ENCODE assay signal across 1 cellular context in genomic region chr12:31728917-31729640, GRCh38.
TF ChIP-seq lines count a peak whose summit lies in the region.

TSS of gene AMN1 (minus strand) at chr12:31729021. CDS start at chr12:31729008, 13 bp downstream.

TF ChIP-seq in HepG2, 621 proteins besides CTCF, POLR2A, EP300 and RAD21 (continued from another document and continues in another):
- TF ChIP-seq, protein P1, sequence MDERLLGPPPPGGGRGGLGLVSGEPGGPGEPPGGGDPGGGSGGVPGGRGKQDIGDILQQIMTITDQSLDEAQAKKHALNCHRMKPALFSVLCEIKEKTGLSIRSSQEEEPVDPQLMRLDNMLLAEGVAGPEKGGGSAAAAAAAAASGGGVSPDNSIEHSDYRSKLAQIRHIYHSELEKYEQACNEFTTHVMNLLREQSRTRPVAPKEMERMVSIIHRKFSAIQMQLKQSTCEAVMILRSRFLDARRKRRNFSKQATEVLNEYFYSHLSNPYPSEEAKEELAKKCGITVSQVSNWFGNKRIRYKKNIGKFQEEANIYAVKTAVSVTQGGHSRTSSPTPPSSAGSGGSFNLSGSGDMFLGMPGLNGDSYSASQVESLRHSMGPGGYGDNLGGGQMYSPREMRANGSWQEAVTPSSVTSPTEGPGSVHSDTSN (CRISPR knock-in tag; IDR thresholded peaks at IDR 0.05) = no peak
- peak; percentile 70 for TF ChIP-seq ZFY (CRISPR knock-in tag; IDR thresholded peaks at IDR 0.05)
- TF ChIP-seq CHD4 (IDR thresholded peaks at IDR 0.05; ENCODE audit: borderline replicate concordance, low read length) = no peak
- 0 out of 2 replicates have a peak, but pooled peaks have one; percentile 28 for TF ChIP-seq MTA1 (CRISPR knock-in tag; IDR thresholded peaks at IDR 0.05; ENCODE audit: borderline replicate concordance)
- TF ChIP-seq NFE2L2 (IDR thresholded peaks at IDR 0.05; ENCODE audit: low read length) = no peak
- peak; percentile 59 for TF ChIP-seq ISL2 (CRISPR knock-in tag; IDR thresholded peaks at IDR 0.05)
- TF ChIP-seq ISX (CRISPR knock-in tag; conservative IDR thresholded peaks at IDR 0.05) = no peak
- peak; percentile 64 for TF ChIP-seq MIXL1 (CRISPR knock-in tag; IDR thresholded peaks at IDR 0.05)
- no peak for TF ChIP-seq RBM22 (optimal IDR thresholded peaks at IDR 0.05; ENCODE audit: low read length)
- no peak for TF ChIP-seq ZNF207 (IDR thresholded peaks at IDR 0.05; ENCODE audit: borderline replicate concordance)
- no peak for TF ChIP-seq ELK4 (CRISPR knock-in tag; IDR thresholded peaks at IDR 0.05; ENCODE audit: borderline replicate concordance)
- TF ChIP-seq PLRG1 (conservative IDR thresholded peaks at IDR 0.05) = no peak
- TF ChIP-seq ZBTB21 (CRISPR knock-in tag; IDR thresholded peaks at IDR 0.05) = peak; percentile 87
- TF ChIP-seq, protein P2, sequence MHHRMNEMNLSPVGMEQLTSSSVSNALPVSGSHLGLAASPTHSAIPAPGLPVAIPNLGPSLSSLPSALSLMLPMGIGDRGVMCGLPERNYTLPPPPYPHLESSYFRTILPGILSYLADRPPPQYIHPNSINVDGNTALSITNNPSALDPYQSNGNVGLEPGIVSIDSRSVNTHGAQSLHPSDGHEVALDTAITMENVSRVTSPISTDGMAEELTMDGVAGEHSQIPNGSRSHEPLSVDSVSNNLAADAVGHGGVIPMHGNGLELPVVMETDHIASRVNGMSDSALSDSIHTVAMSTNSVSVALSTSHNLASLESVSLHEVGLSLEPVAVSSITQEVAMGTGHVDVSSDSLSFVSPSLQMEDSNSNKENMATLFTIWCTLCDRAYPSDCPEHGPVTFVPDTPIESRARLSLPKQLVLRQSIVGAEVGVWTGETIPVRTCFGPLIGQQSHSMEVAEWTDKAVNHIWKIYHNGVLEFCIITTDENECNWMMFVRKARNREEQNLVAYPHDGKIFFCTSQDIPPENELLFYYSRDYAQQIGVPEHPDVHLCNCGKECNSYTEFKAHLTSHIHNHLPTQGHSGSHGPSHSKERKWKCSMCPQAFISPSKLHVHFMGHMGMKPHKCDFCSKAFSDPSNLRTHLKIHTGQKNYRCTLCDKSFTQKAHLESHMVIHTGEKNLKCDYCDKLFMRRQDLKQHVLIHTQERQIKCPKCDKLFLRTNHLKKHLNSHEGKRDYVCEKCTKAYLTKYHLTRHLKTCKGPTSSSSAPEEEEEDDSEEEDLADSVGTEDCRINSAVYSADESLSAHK (CRISPR knock-in tag; IDR thresholded peaks at IDR 0.05; ENCODE audit: borderline replicate concordance) = no peak
- no peak for TF ChIP-seq THYN1 (CRISPR knock-in tag; IDR thresholded peaks at IDR 0.05; ENCODE audit: borderline replicate concordance, low read depth)
- peak; percentile 59; the same call in 1 of the 2 replicates for TF ChIP-seq KLF12 (CRISPR knock-in tag; IDR thresholded peaks at IDR 0.05; ENCODE audit: borderline replicate concordance)
- no peak for TF ChIP-seq ZNF652 (CRISPR knock-in tag; IDR thresholded peaks at IDR 0.05; ENCODE audit: borderline replicate concordance, low read depth)
- TF ChIP-seq ZNF558 (CRISPR knock-in tag; IDR thresholded peaks at IDR 0.05; ENCODE audit: borderline replicate concordance) = peak; percentile 79
- peak; percentile 78 for TF ChIP-seq KDM5B (CRISPR knock-in tag; IDR thresholded peaks at IDR 0.05; ENCODE audit: borderline replicate concordance)
- peak; percentile 58 for TF ChIP-seq FOSL2 (CRISPR knock-in tag; IDR thresholded peaks at IDR 0.05)
- TF ChIP-seq, protein P3, sequence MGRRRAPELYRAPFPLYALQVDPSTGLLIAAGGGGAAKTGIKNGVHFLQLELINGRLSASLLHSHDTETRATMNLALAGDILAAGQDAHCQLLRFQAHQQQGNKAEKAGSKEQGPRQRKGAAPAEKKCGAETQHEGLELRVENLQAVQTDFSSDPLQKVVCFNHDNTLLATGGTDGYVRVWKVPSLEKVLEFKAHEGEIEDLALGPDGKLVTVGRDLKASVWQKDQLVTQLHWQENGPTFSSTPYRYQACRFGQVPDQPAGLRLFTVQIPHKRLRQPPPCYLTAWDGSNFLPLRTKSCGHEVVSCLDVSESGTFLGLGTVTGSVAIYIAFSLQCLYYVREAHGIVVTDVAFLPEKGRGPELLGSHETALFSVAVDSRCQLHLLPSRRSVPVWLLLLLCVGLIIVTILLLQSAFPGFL (CRISPR knock-in tag; IDR thresholded peaks at IDR 0.05) = no peak
- TF ChIP-seq, protein P4, sequence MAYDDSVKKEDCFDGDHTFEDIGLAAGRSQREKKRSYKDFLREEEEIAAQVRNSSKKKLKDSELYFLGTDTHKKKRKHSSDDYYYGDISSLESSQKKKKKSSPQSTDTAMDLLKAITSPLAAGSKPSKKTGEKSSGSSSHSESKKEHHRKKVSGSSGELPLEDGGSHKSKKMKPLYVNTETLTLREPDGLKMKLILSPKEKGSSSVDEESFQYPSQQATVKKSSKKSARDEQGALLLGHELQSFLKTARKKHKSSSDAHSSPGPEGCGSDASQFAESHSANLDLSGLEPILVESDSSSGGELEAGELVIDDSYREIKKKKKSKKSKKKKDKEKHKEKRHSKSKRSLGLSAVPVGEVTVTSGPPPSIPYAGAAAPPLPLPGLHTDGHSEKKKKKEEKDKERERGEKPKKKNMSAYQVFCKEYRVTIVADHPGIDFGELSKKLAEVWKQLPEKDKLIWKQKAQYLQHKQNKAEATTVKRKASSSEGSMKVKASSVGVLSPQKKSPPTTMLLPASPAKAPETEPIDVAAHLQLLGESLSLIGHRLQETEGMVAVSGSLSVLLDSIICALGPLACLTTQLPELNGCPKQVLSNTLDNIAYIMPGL (CRISPR knock-in tag; IDR thresholded peaks at IDR 0.05; ENCODE audit: borderline replicate concordance in 1 of 2, low read depth in 1 of 2) = peak; percentile 43 to 49; a peak in 3 of 4 replicates
- TF ChIP-seq, protein P5, sequence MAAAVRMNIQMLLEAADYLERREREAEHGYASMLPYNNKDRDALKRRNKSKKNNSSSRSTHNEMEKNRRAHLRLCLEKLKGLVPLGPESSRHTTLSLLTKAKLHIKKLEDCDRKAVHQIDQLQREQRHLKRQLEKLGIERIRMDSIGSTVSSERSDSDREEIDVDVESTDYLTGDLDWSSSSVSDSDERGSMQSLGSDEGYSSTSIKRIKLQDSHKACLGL (CRISPR knock-in tag; IDR thresholded peaks at IDR 0.05) = peak; percentile 73
- peak; percentile 71 for TF ChIP-seq TBL1XR1 (IDR thresholded peaks at IDR 0.05; ENCODE audit: borderline replicate concordance, low read length, partially characterized antibody)
- no peak; the same call in 1 of the 2 replicates for TF ChIP-seq IRF2 (CRISPR knock-in tag; IDR thresholded peaks at IDR 0.05)
- TF ChIP-seq PITX1 (CRISPR knock-in tag; IDR thresholded peaks at IDR 0.05) = peak; percentile 22; the same call in 1 of the 2 replicates
- peak; percentile 16; the same call in 1 of the 2 replicates for TF ChIP-seq ZNF724P (CRISPR knock-in tag; IDR thresholded peaks at IDR 0.05; ENCODE audit: borderline replicate concordance)
- TF ChIP-seq ZNF414 (CRISPR knock-in tag; IDR thresholded peaks at IDR 0.05) = no peak
- TF ChIP-seq KLF16 (CRISPR knock-in tag; IDR thresholded peaks at IDR 0.05) = peak in 1 of 2 experiments; percentile 61; a peak in 2 of 4 replicates
- no peak for TF ChIP-seq KDM1A (CRISPR knock-in tag; IDR thresholded peaks at IDR 0.05)
- TF ChIP-seq ZNF205 (CRISPR knock-in tag; IDR thresholded peaks at IDR 0.05) = no peak; the same call in 1 of the 2 replicates
- TF ChIP-seq ZNF674 (CRISPR knock-in tag; IDR thresholded peaks at IDR 0.05; ENCODE audit: low read depth) = no peak
- TF ChIP-seq NFYB (CRISPR knock-in tag; IDR thresholded peaks at IDR 0.05) = peak; percentile 61
- no peak; the same call in 1 of the 2 replicates for TF ChIP-seq ZSCAN30 (CRISPR knock-in tag; IDR thresholded peaks at IDR 0.05)
- TF ChIP-seq GATAD2A (CRISPR knock-in tag; IDR thresholded peaks at IDR 0.05) = peak; percentile 58
- TF ChIP-seq ZNF354B (CRISPR knock-in tag; IDR thresholded peaks at IDR 0.05) = no peak
- TF ChIP-seq BRF2 (CRISPR knock-in tag; IDR thresholded peaks at IDR 0.05) = 0 out of 2 replicates have a peak, but pooled peaks have one; percentile 16
- peak; percentile 38; the same call in 1 of the 2 replicates for TF ChIP-seq PHF20 (CRISPR knock-in tag; IDR thresholded peaks at IDR 0.05)
- TF ChIP-seq ZHX2 (IDR thresholded peaks at IDR 0.05; ENCODE audit: low read depth) = peak; percentile 63
- no peak for TF ChIP-seq ZHX2 (CRISPR knock-in tag; IDR thresholded peaks at IDR 0.05; ENCODE audit: borderline replicate concordance)
- TF ChIP-seq FOXK1 (CRISPR knock-in tag; IDR thresholded peaks at IDR 0.05; ENCODE audit: borderline replicate concordance, low read depth) = peak; percentile 63; the same call in 1 of the 2 replicates
- no peak for TF ChIP-seq MAFG (CRISPR knock-in tag; IDR thresholded peaks at IDR 0.05)
- 0 out of 2 replicates have a peak, but pooled peaks have one; percentile 71 for TF ChIP-seq ZFP82 (CRISPR knock-in tag; IDR thresholded peaks at IDR 0.05; ENCODE audit: borderline replicate concordance)
- TF ChIP-seq, protein P6, sequence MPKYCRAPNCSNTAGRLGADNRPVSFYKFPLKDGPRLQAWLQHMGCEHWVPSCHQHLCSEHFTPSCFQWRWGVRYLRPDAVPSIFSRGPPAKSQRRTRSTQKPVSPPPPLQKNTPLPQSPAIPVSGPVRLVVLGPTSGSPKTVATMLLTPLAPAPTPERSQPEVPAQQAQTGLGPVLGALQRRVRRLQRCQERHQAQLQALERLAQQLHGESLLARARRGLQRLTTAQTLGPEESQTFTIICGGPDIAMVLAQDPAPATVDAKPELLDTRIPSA (CRISPR knock-in tag; IDR thresholded peaks at IDR 0.05; ENCODE audit: borderline replicate concordance) = no peak
- peak; percentile 35; the same call in 1 of the 2 replicates for TF ChIP-seq ZNF749 (CRISPR knock-in tag; IDR thresholded peaks at IDR 0.05; ENCODE audit: borderline replicate concordance)
- TF ChIP-seq SIN3B (IDR thresholded peaks at IDR 0.05; ENCODE audit: low read length) = no peak; the same call in 1 of the 2 replicates
- no peak for TF ChIP-seq ZNF678 (CRISPR knock-in tag; IDR thresholded peaks at IDR 0.05)
- TF ChIP-seq ZNF580 (CRISPR knock-in tag; IDR thresholded peaks at IDR 0.05; ENCODE audit: borderline replicate concordance, low read depth) = peak; percentile 72; the same call in 1 of the 2 replicates
